ENCODE assay signal across 24 cellular contexts in the genomic region with DNA sequence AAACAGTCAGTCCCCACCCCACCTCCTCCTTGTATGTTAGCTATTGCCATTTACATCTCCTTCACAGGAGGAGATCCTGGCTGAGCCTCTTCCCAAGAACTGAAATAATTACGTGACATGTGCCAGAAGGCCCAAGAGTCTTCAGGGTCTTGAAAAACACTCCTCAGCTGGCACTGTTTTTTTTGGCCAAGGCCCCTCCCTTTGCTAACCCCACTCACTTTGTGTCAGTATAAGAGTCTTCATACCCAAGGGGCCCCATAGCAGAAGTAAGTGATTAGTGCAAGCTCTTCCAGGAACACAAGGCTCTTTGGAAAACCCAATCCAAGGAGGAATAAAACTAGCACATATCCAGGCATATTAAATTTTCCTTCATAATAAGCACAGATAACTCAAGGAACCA.
"Had no signal": no experiment of that assay in that cellular context is flagged by ENCODE, and none has a peak within 500 bp of the region (broad histone marks: within the 10 kb centered on the region; RNA-seq: fewer than 3 reads in every experiment).

No MANE protein-coding gene starts in this region.

- H3K9me3 ChIP-seq: esophagus muscularis mucosa, heart left ventricle, right lobe of liver, tibial artery, upper lobe of right lung had no signal

- ATAC-seq: activated CD4-positive, CD25-positive, alpha-beta regulatory T cell treated with anti-CD3 and anti-CD28 coated beads, Interleukin-2, amount 50 U/mL, for 24 hours; activated naive CD4-positive, alpha-beta T cell treated with anti-CD3 and anti-CD28 coated beads, Interleukin-2, amount 50 U/mL, for 72 hours; foreskin keratinocyte; heart left ventricle; naive thymus-derived CD8-positive, alpha-beta T cell; right lobe of liver; stimulated activated memory B cell treated with anti-CD40 and anti-IgM and Interleukin-4, amounts not matched to agents 10 μg/mL and 1 μg/mL and 100 μg/mL, for 72 hours; stimulated activated naive CD8-positive, alpha-beta T cell treated with anti-CD3 and anti-CD28 coated beads, Interleukin-15, amount 100 ng/mL, for 72 hours; upper lobe of right lung had no signal

- H3K4me3 ChIP-seq: esophagus muscularis mucosa, heart left ventricle, right lobe of liver, skin epidermis, tibial artery, upper lobe of right lung had no signal

- H3K27ac ChIP-seq: esophagus muscularis mucosa, foreskin keratinocyte, heart left ventricle, right lobe of liver, tibial artery, upper lobe of right lung, WERI-Rb-1 had no signal

- H3K27me3 ChIP-seq: esophagus muscularis mucosa, foreskin keratinocyte, heart left ventricle, right lobe of liver, tibial artery, upper lobe of right lung had no signal

- H3K36me3 ChIP-seq: esophagus muscularis mucosa, heart left ventricle, right lobe of liver, tibial artery, upper lobe of right lung, WERI-Rb-1 had no signal

- FAIRE-seq: bronchial epithelial cell had no signal

- DNase-seq: activated CD4-positive, alpha-beta T cell treated with anti-CD3 and anti-CD28 coated beads for 48 hours; activated CD4-positive, alpha-beta T cell treated with anti-CD3 and anti-CD28 coated beads, Interleukin-2, amount 50 U/mL, for 48 hours; activated CD8-positive, alpha-beta memory T cell treated with anti-CD3 and anti-CD28 coated beads, Interleukin-2, amount 50 U/mL, for 4 hours; activated T-cell treated with anti-CD3 and anti-CD28 coated beads, Interleukin-2, amount 50 U/mL, for 24 hours; dermis blood vessel endothelial cell; effector CD4-positive, alpha-beta T cell; foreskin keratinocyte; heart left ventricle; hypothalamus; naive thymus-derived CD8-positive, alpha-beta T cell; right lobe of liver; stimulated activated CD4-positive, alpha-beta T cell treated with anti-CD3 and anti-CD28 coated beads, Interleukin-12 subunit alpha, Interleukin-12 subunit beta, amount 100 ng/mL, for 4 hours; stimulated activated CD4-positive, alpha-beta T cell treated with anti-CD3 and anti-CD28 coated beads, Interleukin-4, amount 100 ng/mL, for 24 hours; stimulated activated naive CD8-positive, alpha-beta T cell treated with anti-CD3 and anti-CD28 coated beads, Interleukin-15, amount 100 ng/mL, for 72 hours; T1000; tibial artery; upper lobe of right lung; WERI-Rb-1 had no signal
